ENCODE assay signal across 8 cellular contexts in genomic region chr3:197154-197855, GRCh38. TPM values are rescaled to one million over a fixed set of nuclear protein-coding genes. Genes with fewer than 3 reads are reported as not detected.
DNase-seq lines count a peak whose midpoint lies in the region; ATAC-seq, FAIRE-seq and TF ChIP-seq lines count a peak whose summit lies in the region.

No MANE protein-coding gene starts in this region.

- FAIRE-seq in urothelium cell line (lab: Jason Lieb, UNC), result no peak

- intact Hi-C loops in Right ventricle myocardium inferior (cut with DNase I), result no loop called here
- intact Hi-C loops in cardiac septum (cut with DNase I), result no loop called here
- intact Hi-C loops in lower lobe of right lung (cut with DNase I), result no loop called here
- intact Hi-C loops in uterus (cut with DNase I; ENCODE audit: low total_unique reads), result no loop called here

- no peaks in the 10 kb centered on the region for H3K36me3 ChIP-seq in lower lobe of right lung
- H3K36me3 ChIP-seq in uterus, result no peaks in the 10 kb centered on the region

- peak; percentile 52 for ATAC-seq in Right ventricle myocardium inferior
- peak; percentile 65 to 68 for ATAC-seq in lower lobe of right lung

- no peak for TF ChIP-seq POLR2A in uterus (IDR thresholded peaks at IDR 0.05)

- H3K4me1 ChIP-seq in lower lobe of right lung (peaks cover 13% of the 10 kb centered on the region), uterus (no peaks in the 10 kb centered on the region)

- in situ Hi-C loops in astrocyte of the cerebellum (cut with HindIII; ENCODE audit: low sequenced_read_pairs), result no loop called here

- peak overlapping the region; percentile 64 for H3K4me3 ChIP-seq in astrocyte of the cerebellum (ENCODE audit: low read depth, low read length)
- peak overlapping the region; percentile 59 for H3K4me3 ChIP-seq in lower lobe of right lung
- peak overlapping the region; percentile 36 to 49 for H3K4me3 ChIP-seq in uterus

- H3K9me3 ChIP-seq in lower lobe of right lung (no peaks in the 10 kb centered on the region), uterus (no peaks in the 10 kb centered on the region)

- H3K27ac ChIP-seq in lower lobe of right lung, result peak overlapping the region; percentile 42
- H3K27ac ChIP-seq in uterus, result no peak overlapping the region

- DNase-seq in Right ventricle myocardium inferior (ENCODE audit: missing footprints), result peak; percentile 62
- no peak for DNase-seq in cardiac septum (ENCODE audit: low spot score)
- DNase-seq in astrocyte of the cerebellum (ENCODE audit: low read depth), result no peak
- DNase-seq in lower lobe of right lung, result peak; percentile 45
- peak in 1 of 2 donors; percentile 30 for DNase-seq in uterus
- no peak for DNase-seq in urothelium cell line (ENCODE audit: low spot score)
- DNase-seq in stimulated activated naive CD4-positive, alpha-beta T cell (lab: John Stamatoyannopoulos, UW), result no peak
- DNase-seq in inferior parietal cortex (ENCODE audit: extremely low spot score), result no peak

- TF ChIP-seq CTCF in astrocyte of the cerebellum (IDR thresholded peaks at IDR 0.05; ENCODE audit: low read depth, low read length, missing control alignments) (no peak), lower lobe of right lung (IDR thresholded peaks at IDR 0.05) (no peak), uterus (IDR thresholded peaks at IDR 0.05) (no peak)

- peaks cover 35% of the 10 kb centered on the region for H3K27me3 ChIP-seq in lower lobe of right lung (ENCODE audit: low read depth)
- H3K27me3 ChIP-seq in uterus, result peaks cover 0 to 6% of the 10 kb centered on the region in 2 donors

RNA-seq across cellular contexts. Expression of gene CHL1, which starts 0.7 kb away (rescaled TPM):
- total RNA-seq in Right ventricle myocardium inferior (24.8 TPM), cardiac septum (2.5 TPM), lower lobe of right lung (20.2 TPM), uterus (10 to 100 TPM in 3 of 4 donors, 1 to 10 TPM in 1; 2.6 to 64.8 (median 17.7) TPM)

Comparison
In these comparisons a context has a peak if more than half of its experiments do, and no peak if none do; other contexts are left out.
1. DNase-seq: peak in Right ventricle myocardium inferior (single experiment) and lower lobe of right lung (single experiment); none in cardiac septum (single experiment), astrocyte of the cerebellum (single experiment), urothelium cell line (single experiment), stimulated activated naive CD4-positive, alpha-beta T cell (0 of 6) and inferior parietal cortex (single experiment).
2. Peak in every context shown above with its lines, with median percentiles within 50 percentile points of each other: H3K4me3 ChIP-seq.